ENCODE assay signal across 31 cellular contexts in the genomic region with DNA sequence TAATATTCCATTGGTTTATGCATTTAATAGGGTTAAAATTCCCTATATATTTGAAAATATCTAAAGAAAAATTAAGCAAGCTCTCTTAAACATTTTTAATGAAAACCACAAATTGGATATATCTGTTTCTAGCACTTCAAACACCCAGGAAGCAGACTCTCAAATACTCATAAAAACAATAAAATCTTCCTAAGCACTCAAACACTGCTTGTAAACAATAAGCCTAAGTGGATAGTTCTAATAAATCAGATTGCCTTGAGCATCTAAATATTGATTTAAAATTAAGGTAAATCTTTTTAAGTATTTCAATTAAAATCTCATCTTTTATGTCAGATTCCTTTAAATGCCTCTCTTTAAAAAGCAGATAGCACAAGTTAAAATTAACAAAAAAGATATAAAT.
"Had no signal": no experiment of that assay in that cellular context is flagged by ENCODE, and none has a peak within 500 bp of the region (broad histone marks: within the 10 kb centered on the region; RNA-seq: fewer than 3 reads in every experiment).

No MANE protein-coding gene starts in this region.

- FAIRE-seq: astrocyte, bronchial epithelial cell, endothelial cell of umbilical vein had no signal

- H3K36me3 Mint-ChIP-seq: WTC11 had no signal

- H3K27ac Mint-ChIP-seq: activated CD4-positive, alpha-beta memory T cell treated with anti-CD3 and anti-CD28 coated beads, Interleukin-2, amount 10 ng/mL, durations not matched to agents 7 days and 5 days; activated CD4-positive, alpha-beta T cell treated with anti-CD3 and anti-CD28 coated beads, Interleukin-2, amount 10 ng/mL, durations not matched to agents 7 days and 5 days; activated naive CD8-positive, alpha-beta T cell; activated T-cell treated with anti-CD3 and anti-CD28 coated beads, Interleukin-2, amount 50 U/mL, for 24 hours; activated T-helper 17 cell treated with anti-CD3 and anti-CD28 coated beads, Interleukin-2, amount 50 U/mL, for 72 hours; effector memory CD8-positive, alpha-beta T cell; WTC11 had no signal

- ATAC-seq: activated T-helper 17 cell treated with anti-CD3 and anti-CD28 coated beads, Interleukin-2, amount 50 U/mL, for 72 hours; effector memory CD8-positive, alpha-beta T cell; gastroesophageal sphincter; heart right ventricle; WTC11 had no signal

- H3K9me3 Mint-ChIP-seq: activated CD4-positive, alpha-beta memory T cell treated with anti-CD3 and anti-CD28 coated beads, Interleukin-2, amount 10 ng/mL, durations not matched to agents 7 days and 5 days; activated CD4-positive, alpha-beta T cell treated with anti-CD3 and anti-CD28 coated beads, Interleukin-2, amount 10 ng/mL, durations not matched to agents 7 days and 5 days; activated T-cell treated with anti-CD3 and anti-CD28 coated beads, Interleukin-2, amount 50 U/mL, for 24 hours; activated T-helper 17 cell treated with anti-CD3 and anti-CD28 coated beads, Interleukin-2, amount 50 U/mL, for 72 hours; central memory CD8-positive, alpha-beta T cell; effector memory CD8-positive, alpha-beta T cell; WTC11 had no signal

- H3K4me1 Mint-ChIP-seq: activated CD4-positive, alpha-beta memory T cell treated with anti-CD3 and anti-CD28 coated beads, Interleukin-2, amount 10 ng/mL, durations not matched to agents 7 days and 5 days; activated CD4-positive, alpha-beta T cell treated with anti-CD3 and anti-CD28 coated beads, Interleukin-2, amount 10 ng/mL, durations not matched to agents 7 days and 5 days; activated T-helper 17 cell treated with anti-CD3 and anti-CD28 coated beads, Interleukin-2, amount 50 U/mL, for 72 hours; central memory CD8-positive, alpha-beta T cell; WTC11 had no signal

- DNase-seq: activated CD4-positive, alpha-beta memory T cell treated with anti-CD3 and anti-CD28 coated beads, Interleukin-2, amount 10 ng/mL, durations not matched to agents 7 days and 5 days; activated CD4-positive, alpha-beta T cell treated with anti-CD3 and anti-CD28 coated beads for 1 hour; activated CD4-positive, alpha-beta T cell treated with anti-CD3 and anti-CD28 coated beads for 4 hours; activated CD4-positive, alpha-beta T cell treated with anti-CD3 and anti-CD28 coated beads, Interleukin-2, amount 10 ng/mL, durations not matched to agents 7 days and 5 days; activated CD4-positive, alpha-beta T cell treated with anti-CD3 and anti-CD28 coated beads, Interleukin-2, amount 50 U/mL, for 4 hours; activated CD8-positive, alpha-beta memory T cell treated with anti-CD3 and anti-CD28 coated beads, Interleukin-2, amount 50 U/mL, for 48 hours; activated effector memory CD4-positive, alpha-beta T cell treated with Interleukin-2 at 50 U/mL for 16 hours; activated gamma-delta T cell treated with Interleukin-2 at 50 U/mL for 16 hours; activated naive CD4-positive, alpha-beta T cell treated with anti-CD3 and anti-CD28 coated beads, Interleukin-2, amount 50 U/mL, for 16 hours; activated naive CD4-positive, alpha-beta T cell treated with Interleukin-2 at 50 U/mL for 16 hours; activated T-cell treated with anti-CD3 and anti-CD28 coated beads for 4 hours; activated T-cell treated with anti-CD3 and anti-CD28 coated beads, Interleukin-2, amount 50 U/mL, for 24 hours; amniotic stem cell; anterior cingulate cortex; brain microvascular endothelial cell; cortex of kidney; dermis blood vessel endothelial cell; effector CD4-positive, alpha-beta T cell; effector memory CD8-positive, alpha-beta T cell; esophagus squamous epithelium; foreskin melanocyte; heart right ventricle; T-helper 2 cell had no signal

- H3K4me3 Mint-ChIP-seq: activated CD4-positive, alpha-beta memory T cell treated with anti-CD3 and anti-CD28 coated beads, Interleukin-2, amount 10 ng/mL, durations not matched to agents 7 days and 5 days; activated CD4-positive, alpha-beta T cell treated with anti-CD3 and anti-CD28 coated beads, Interleukin-2, amount 10 ng/mL, durations not matched to agents 7 days and 5 days; activated naive CD8-positive, alpha-beta T cell; activated T-cell treated with anti-CD3 and anti-CD28 coated beads, Interleukin-2, amount 50 U/mL, for 24 hours; activated T-helper 17 cell treated with anti-CD3 and anti-CD28 coated beads, Interleukin-2, amount 50 U/mL, for 72 hours; central memory CD8-positive, alpha-beta T cell; effector memory CD8-positive, alpha-beta T cell; WTC11 had no signal

- H3K27me3 Mint-ChIP-seq: activated CD4-positive, alpha-beta memory T cell treated with anti-CD3 and anti-CD28 coated beads, Interleukin-2, amount 10 ng/mL, durations not matched to agents 7 days and 5 days; activated CD4-positive, alpha-beta T cell treated with anti-CD3 and anti-CD28 coated beads, Interleukin-2, amount 10 ng/mL, durations not matched to agents 7 days and 5 days; activated naive CD8-positive, alpha-beta T cell; activated T-cell treated with anti-CD3 and anti-CD28 coated beads, Interleukin-2, amount 50 U/mL, for 24 hours; activated T-helper 17 cell treated with anti-CD3 and anti-CD28 coated beads, Interleukin-2, amount 50 U/mL, for 72 hours; central memory CD8-positive, alpha-beta T cell; effector memory CD8-positive, alpha-beta T cell had no signal
